21 cellular contexts compared by ENCODE assay signal in the genomic region with DNA sequence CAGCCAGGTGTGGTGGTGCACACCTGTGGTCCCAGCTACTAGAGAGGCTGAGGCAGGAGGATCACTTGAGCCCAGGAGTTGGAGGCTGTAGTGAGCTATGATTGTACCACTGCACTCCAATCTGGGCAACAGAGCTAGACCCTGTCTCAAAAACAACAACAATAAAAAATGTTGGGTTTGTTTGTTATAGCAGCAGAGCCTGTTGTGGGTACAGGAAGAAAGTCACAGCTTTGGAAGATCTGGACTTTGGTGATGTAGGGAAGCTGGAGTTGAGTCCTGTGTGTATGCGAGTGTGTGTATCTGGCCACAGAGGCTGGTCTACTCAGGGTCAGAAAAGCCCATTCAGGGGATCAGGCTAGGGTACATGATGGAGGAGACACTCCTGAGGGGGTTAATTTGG. TPM values are rescaled to one million over a fixed set of nuclear protein-coding genes. Genes with fewer than 3 reads are reported as not detected.
A peak's percentile ranks its signal among the peaks of the same experiment; 100 is the strongest.
DNase-seq lines count a peak whose midpoint lies in the region; ATAC-seq, FAIRE-seq and TF ChIP-seq lines count a peak whose summit lies in the region.
"Had no signal": no experiment of that assay in that cellular context is flagged by ENCODE, and none has a peak within 500 bp of the region (broad histone marks: within the 10 kb centered on the region; RNA-seq: fewer than 3 reads in every experiment).

No MANE protein-coding gene starts in this region.

- H2AFZ ChIP-seq in HepG2 (ENCODE audit: low read length) (no peak overlapping the region), K562 (ENCODE audit: low read depth, low read length) (no peak overlapping the region)

- H3K9me3 ChIP-seq in HepG2 (ENCODE audit: low read length) (no peaks in the 10 kb centered on the region), right lobe of liver (no peaks in the 10 kb centered on the region), K562 (replicated peaks; ENCODE audit: control insufficient read depth, insufficient read depth, low read depth, low read length) (no peaks in the 10 kb centered on the region), testis (no peaks in the 10 kb centered on the region)
- H3K9me3 ChIP-seq: A549, Caco-2 had no signal

- intact Hi-C loops in HepG2 (cut with micrococcal nuclease; ENCODE audit: unreplicated experiment): no loop called here
- intact Hi-C loops in right lobe of liver (cut with DNase I): no loop called here
- intact Hi-C loops in K562 (cut with micrococcal nuclease): no loop called here
- intact Hi-C loops in testis (cut with DNase I; ENCODE audit: low total_unique reads): no loop called here

- H3K9me1 ChIP-seq in K562 (ENCODE audit: control insufficient read depth, insufficient read depth, low read length): no peaks in the 10 kb centered on the region

- H3K4me1 ChIP-seq in HepG2 (ENCODE audit: insufficient read depth, low read length) (peaks cover 35% of the 10 kb centered on the region), right lobe of liver (no peaks in the 10 kb centered on the region), K562 (replicated peaks in 1 of 2; ENCODE audit: control insufficient read depth in 2 of 2, insufficient read depth in 2 of 2, low read length in 2 of 2) (peaks cover 0 to 8% of the 10 kb centered on the region in 2 experiments; a peak in 2 of 5 replicates), testis (no peaks in the 10 kb centered on the region)
- H3K4me1 ChIP-seq: A549, Caco-2 had no signal

- H3K9ac ChIP-seq in HepG2 (ENCODE audit: insufficient read depth, low read depth, low read length) (no peak overlapping the region), K562 (ENCODE audit: insufficient read depth in 1 of 2, low read depth in 2 of 2, low read length in 2 of 2) (no peak overlapping the region)

- TF ChIP-seq POLR2A in HepG2 (IDR thresholded peaks at IDR 0.05; ENCODE audit: insufficient read depth in 1 of 2, low read depth in 2 of 2, low read length in 2 of 2) (no peak), right lobe of liver (IDR thresholded peaks at IDR 0.05) (no peak), K562 (conservative IDR thresholded peaks at IDR 0.05) (no peak), testis (IDR thresholded peaks at IDR 0.05) (no peak)

- H3K4me3 ChIP-seq in HepG2 (replicated peaks in 1 of 3; ENCODE audit: insufficient read depth in 1 of 3, low read depth in 2 of 3, low read length in 3 of 3) (no peak overlapping the region), right lobe of liver (no peak overlapping the region), K562 (no peak overlapping the region), testis (no peak overlapping the region)
- H3K4me3 ChIP-seq: A549 had no signal

- H3K4me2 ChIP-seq in HepG2 (ENCODE audit: low read depth, low read length) (no peak overlapping the region), K562 (ENCODE audit: insufficient read depth, low read length) (no peak overlapping the region)
- H3K4me2 ChIP-seq: A549 had no signal

- CTCF ChIA-PET in HepG2 (lab: Yijun Ruan, JAX; ENCODE audit: low intra/inter-chr PET ratio, low total read pairs): no interaction called here
- CTCF ChIA-PET in K562 (lab: Yijun Ruan, JAX; ENCODE audit: low intra/inter-chr PET ratio): interaction anchor here (0.6 kb wide), 1 partner anchor 556 kb away, joined by 3 read pairs; no protein-coding TSS in a partner anchor

- BruUV-seq in HepG2 (replicated peaks; lab: Mats Ljungman, UMichigan): no TSS peak
- BruUV-seq in K562 (replicated peaks; lab: Mats Ljungman, UMichigan): no TSS peak

- no peak overlapping the region for H3K27ac ChIP-seq in HepG2 (ENCODE audit: extremely low read length, insufficient read depth, low read length)
- H3K27ac ChIP-seq in right lobe of liver: no peak overlapping the region
- no peak overlapping the region for H3K27ac ChIP-seq in K562 (ENCODE audit: extremely low read depth, low read depth, low read length)
- H3K27ac ChIP-seq in testis: no peak overlapping the region
- H3K27ac ChIP-seq: 22Rv1, A549, C4-2B had no signal

- POLR2A ChIA-PET in HepG2 (lab: Yijun Ruan, JAX): no interaction called here
- POLR2A ChIA-PET in K562 (lab: Yijun Ruan, JAX): no interaction called here

- H4K20me1 ChIP-seq in HepG2 (ENCODE audit: insufficient read depth, low read length) (no peaks in the 10 kb centered on the region), K562 (replicated peaks; ENCODE audit: control insufficient read depth, insufficient read depth, low read length) (no peaks in the 10 kb centered on the region)

- TF ChIP-seq CTCF in HepG2 (CRISPR knock-in tag; IDR thresholded peaks at IDR 0.05): no peak
- TF ChIP-seq CTCF in right lobe of liver (IDR thresholded peaks at IDR 0.05): no peak
- TF ChIP-seq CTCF in GM13976 (IDR thresholded peaks at IDR 0.05; ENCODE audit: borderline replicate concordance, control extremely low read depth, extremely low read depth, insufficient read depth, missing control alignments): no peak
- no peak for TF ChIP-seq CTCF in K562 (IDR thresholded peaks at IDR 0.05 in 2 of 3, conservative IDR thresholded peaks at IDR 0.05 in 1 of 3; ENCODE audit: insufficient read depth in 2 of 3, low read depth in 1 of 3, low read length in 3 of 3)
- TF ChIP-seq CTCF in testis (IDR thresholded peaks at IDR 0.05): no peak

- TF ChIP-seq EP300 in HepG2 (IDR thresholded peaks at IDR 0.05; ENCODE audit: low read depth in 2 of 2, low read length in 2 of 2) (no peak), HepG2 (CRISPR knock-in tag; IDR thresholded peaks at IDR 0.05; ENCODE audit: borderline replicate concordance) (no peak), K562 (IDR thresholded peaks at IDR 0.05; ENCODE audit: low read length) (no peak)

- in situ Hi-C loops in HepG2 (cut with HindIII; ENCODE audit: extremely low pct_ligation_motif_present, low pct_unique_long_range_greater_than_20kb): no loop called here
- in situ Hi-C loops in GM13976 (cut with MboI; ENCODE audit: low sequenced_read_pairs, unreplicated experiment): no loop called here
- in situ Hi-C loops in K562 (cut with MboI): no loop called here

- WGBS in HepG2 (ENCODE audit: low lambda C conversion rate): 94% methylated on average over 1 of the region's 1 CpG
- WGBS in right lobe of liver (ENCODE audit: insufficient coverage, low coverage, low lambda C conversion rate, missing lambda C conversion rate): no CpG with 5 or more reads among the region's 1 CpG
- 17% methylated on average over 1 of the region's 1 CpG for WGBS in K562 (ENCODE audit: insufficient coverage, low coverage, missing lambda C conversion rate)
- 93 to 100% methylated on average over 1 of the region's 1 CpG for WGBS in testis, 2 donors

- no peak for DNase-seq in HepG2 (ENCODE audit: low spot score)
- no peak for DNase-seq in right lobe of liver
- peak; percentile 6 for DNase-seq in GM13976 (ENCODE audit: low spot score)
- DNase-seq in K562 (ENCODE audit: extremely low read depth in 1 of 4, low spot score in 3 of 4): no peak
- no peak for DNase-seq in SHP77 treated with DMSO at 0.1 percent for 48 hours (lab: John Stamatoyannopoulos, UW)
- no peak for DNase-seq in testis
- DNase-seq: AML-193; Caco-2; Calu3; CD4-positive, alpha-beta T cell; CD8-positive, alpha-beta T cell; DMS79 treated with DMSO at 0.1 percent for 48 hours; GF-D8 had no signal

- FAIRE-seq in HepG2 (lab: Jason Lieb, UNC): no peak
- FAIRE-seq in K562 (lab: Jason Lieb, UNC): no peak
- FAIRE-seq: A549, D721Med, G401.6, GM18507, GM19239 had no signal

- H3K27me3 ChIP-seq in HepG2 (ENCODE audit: control insufficient read depth in 1 of 2, insufficient read depth in 2 of 2, low read length in 2 of 2) (peaks cover 2 to 5% of the 10 kb centered on the region in 2 experiments; a peak in 1 of 5 replicates), right lobe of liver (no peaks in the 10 kb centered on the region), K562 (ENCODE audit: control insufficient read depth in 2 of 2, insufficient read depth in 2 of 2, low read length in 2 of 2) (peaks cover 0 to 17% of the 10 kb centered on the region in 2 experiments; a peak in 2 of 5 replicates), testis (no peaks in the 10 kb centered on the region)

- H3K36me3 ChIP-seq in HepG2 (replicated peaks in 1 of 2; ENCODE audit: control insufficient read depth in 1 of 2, insufficient read depth in 2 of 2, low read length in 2 of 2) (no peaks in the 10 kb centered on the region), right lobe of liver (no peaks in the 10 kb centered on the region), K562 (ENCODE audit: control insufficient read depth, insufficient read depth, low read length) (no peaks in the 10 kb centered on the region), testis (ENCODE audit: low read depth, missing control alignments) (no peaks in the 10 kb centered on the region)

- no peak for ATAC-seq in HepG2
- no peak for ATAC-seq in right lobe of liver
- ATAC-seq in K562: no peak
- ATAC-seq: CD8-positive, alpha-beta T cell had no signal

- no peaks in the 10 kb centered on the region for H3K79me2 ChIP-seq in HepG2 (ENCODE audit: insufficient read depth, low read length)
- H3K79me2 ChIP-seq in K562 (ENCODE audit: control insufficient read depth, insufficient read depth, low read length): no peaks in the 10 kb centered on the region

- no peak for TF ChIP-seq RAD21 in HepG2 (CRISPR knock-in tag; IDR thresholded peaks at IDR 0.05)
- no peak for TF ChIP-seq RAD21 in K562 (CRISPR knock-in tag; conservative IDR thresholded peaks at IDR 0.05 in 1 of 2, IDR thresholded peaks at IDR 0.05 in 1 of 2)

RNA-seq across cellular contexts. Expression of gene GRID2IP, which starts 3.9 kb away (rescaled TPM):
- not detected in 2 replicates for total RNA-seq in HepG2 (2016; rRNA removed; fragmentation: Illumina TruSeq; extraction: Trizol)
- total RNA-seq in HepG2 (2016; cell fraction: cytosol; rRNA removed; fragmentation: Illumina TruSeq; extraction: Trizol; ENCODE audit: low read depth): not detected in 2 replicates
- total RNA-seq in HepG2 (2016; cell fraction: insoluble cytoplasmic fraction; rRNA removed; fragmentation: Illumina TruSeq; extraction: Trizol): 0.04 TPM in 1 of 2 replicates, not detected in the other
- total RNA-seq in HepG2 (2016; cell fraction: membrane; rRNA removed; fragmentation: Illumina TruSeq; extraction: Trizol): not detected in 2 replicates
- total RNA-seq in HepG2 (2016; cell fraction: nucleus; rRNA removed; fragmentation: Illumina TruSeq; extraction: Trizol): not detected in 2 replicates
- polyA plus RNA-seq in HepG2 (2011; rRNA removed): 0.03 TPM in 1 of 2 replicates, not detected in the other
- polyA plus RNA-seq in HepG2 (2011; cell fraction: cytosol; rRNA removed): 0.01 TPM in 1 of 2 replicates, not detected in the other
- polyA plus RNA-seq in HepG2 (2011; cell fraction: nucleus; rRNA removed): 0.27 and 0.42 TPM in 2 replicates
- not detected in 2 replicates for polyA plus RNA-seq in HepG2 (2012)
- polyA plus RNA-seq in HepG2 (2016; cell fraction: cytosol; fragmentation: Illumina TruSeq; extraction: Trizol; ENCODE audit: low read depth): not detected in 2 replicates
- polyA plus RNA-seq in HepG2 (2016; cell fraction: insoluble cytoplasmic fraction; fragmentation: Illumina TruSeq; extraction: Trizol; ENCODE audit: low read depth): not detected in 2 replicates
- polyA plus RNA-seq in HepG2 (2016; cell fraction: membrane; fragmentation: Illumina TruSeq; extraction: Trizol; ENCODE audit: low read depth): not detected in 2 replicates
- polyA plus RNA-seq in HepG2 (2016; cell fraction: nucleus; fragmentation: Illumina TruSeq; extraction: Trizol; ENCODE audit: insufficient read depth, low read depth): not detected in 2 replicates
- 0.20 TPM in 1 of 2 replicates, not detected in the other for polyA minus RNA-seq in HepG2 (2011; rRNA and poly(A)+ RNA removed; ENCODE audit: low replicate concordance)
- not detected in 2 replicates for polyA minus RNA-seq in HepG2 (2011; cell fraction: cytosol; rRNA and poly(A)+ RNA removed)
- 0.13 and 0.25 TPM in 2 replicates for polyA minus RNA-seq in HepG2 (2011; cell fraction: nucleus; rRNA and poly(A)+ RNA removed)
- under 1 TPM in 2 of 6 experiments, not detected in 4; 0.05 to 0.07 TPM for total RNA-seq in right lobe of liver
- total RNA-seq in K562 (2011; cell fraction: chromatin; rRNA removed; ENCODE audit: low replicate concordance): 0.09 TPM in 1 of 2 replicates, not detected in the other
- not detected in 2 replicates for total RNA-seq in K562 (2011; cell fraction: nucleolus; rRNA removed)
- not detected in 2 replicates for total RNA-seq in K562 (2011; cell fraction: nucleoplasm; rRNA removed)
- not detected in 2 replicates for total RNA-seq in K562 (2014; rRNA removed)
- total RNA-seq in K562 (2014; rRNA removed; fragmentation: Illumina TruSeq; extraction: Trizol): not detected in 2 replicates
- total RNA-seq in K562 (2015; rRNA removed; fragmentation: Illumina TruSeq; extraction: Trizol): not detected in 2 replicates
- total RNA-seq in K562 (2021): not detected in 2 replicates
- polyA plus RNA-seq in K562 (2011; rRNA removed): not detected in 2 replicates
- not detected in 2 replicates for polyA plus RNA-seq in K562 (2011; cell fraction: cytosol; rRNA removed)
- not detected in 2 replicates for polyA plus RNA-seq in K562 (2011; cell fraction: nucleus; rRNA removed)
- polyA plus RNA-seq in K562 (2012): not detected in 2 replicates
- not detected in 2 replicates for polyA plus RNA-seq in K562 (2014; fragmentation: Illumina TruSeq; extraction: Trizol)
- not detected for polyA plus RNA-seq in K562 (2014; fragmentation: Nextera tagmentation; extraction: Ambion mirVana)
- not detected in 2 replicates for polyA plus RNA-seq in K562 (2014; rRNA removed)
- not detected in 2 replicates for polyA minus RNA-seq in K562 (2011; rRNA and poly(A)+ RNA removed)
- not detected in 2 replicates for polyA minus RNA-seq in K562 (2011; cell fraction: cytosol; rRNA and poly(A)+ RNA removed)
- not detected in 2 replicates for polyA minus RNA-seq in K562 (2011; cell fraction: nucleus; rRNA and poly(A)+ RNA removed)
- 1 to 10 TPM; 1.1 to 1.9 TPM for total RNA-seq in testis
- 0.34 TPM for polyA plus RNA-seq in testis (ENCODE audit: insufficient read depth, low read depth, low replicate concordance)
- polyA plus RNA-seq: A549, BJ had no signal

RNA-seq across cellular contexts. Expression of gene ZDHHC4, which starts 29.9 kb away (rescaled TPM):
- total RNA-seq in HepG2 (2016; rRNA removed; fragmentation: Illumina TruSeq; extraction: Trizol): 65.4 and 83.2 TPM in 2 replicates
- 226 and 246 TPM in 2 replicates for total RNA-seq in HepG2 (2016; cell fraction: cytosol; rRNA removed; fragmentation: Illumina TruSeq; extraction: Trizol; ENCODE audit: low read depth)
- 68.5 and 81.1 TPM in 2 replicates for total RNA-seq in HepG2 (2016; cell fraction: insoluble cytoplasmic fraction; rRNA removed; fragmentation: Illumina TruSeq; extraction: Trizol)
- total RNA-seq in HepG2 (2016; cell fraction: membrane; rRNA removed; fragmentation: Illumina TruSeq; extraction: Trizol): 224 and 257 TPM in 2 replicates
- total RNA-seq in HepG2 (2016; cell fraction: nucleus; rRNA removed; fragmentation: Illumina TruSeq; extraction: Trizol): 64.6 and 66.3 TPM in 2 replicates
- 164 and 188 TPM in 2 replicates for polyA plus RNA-seq in HepG2 (2011; rRNA removed)
- 211 and 259 TPM in 2 replicates for polyA plus RNA-seq in HepG2 (2011; cell fraction: cytosol; rRNA removed)
- 123 and 147 TPM in 2 replicates for polyA plus RNA-seq in HepG2 (2011; cell fraction: nucleus; rRNA removed)
- polyA plus RNA-seq in HepG2 (2012): 113 and 117 TPM in 2 replicates
- 267 and 344 TPM in 2 replicates for polyA plus RNA-seq in HepG2 (2016; cell fraction: cytosol; fragmentation: Illumina TruSeq; extraction: Trizol; ENCODE audit: low read depth)
- polyA plus RNA-seq in HepG2 (2016; cell fraction: insoluble cytoplasmic fraction; fragmentation: Illumina TruSeq; extraction: Trizol; ENCODE audit: low read depth): 67.4 and 79.0 TPM in 2 replicates
- 232 and 277 TPM in 2 replicates for polyA plus RNA-seq in HepG2 (2016; cell fraction: membrane; fragmentation: Illumina TruSeq; extraction: Trizol; ENCODE audit: low read depth)
- 95.8 and 95.9 TPM in 2 replicates for polyA plus RNA-seq in HepG2 (2016; cell fraction: nucleus; fragmentation: Illumina TruSeq; extraction: Trizol; ENCODE audit: insufficient read depth, low read depth)
- 201 and 369 TPM in 2 replicates for polyA minus RNA-seq in HepG2 (2011; rRNA and poly(A)+ RNA removed; ENCODE audit: low replicate concordance)
- polyA minus RNA-seq in HepG2 (2011; cell fraction: cytosol; rRNA and poly(A)+ RNA removed): 60.4 and 76.0 TPM in 2 replicates
- 68.5 and 88.6 TPM in 2 replicates for polyA minus RNA-seq in HepG2 (2011; cell fraction: nucleus; rRNA and poly(A)+ RNA removed)
- total RNA-seq in right lobe of liver: 10 to 100 TPM; 27.9 to 48.5 (median 36.9) TPM
- 108 and 190 TPM in 2 replicates for total RNA-seq in K562 (2011; cell fraction: chromatin; rRNA removed; ENCODE audit: low replicate concordance)
- 140 and 154 TPM in 2 replicates for total RNA-seq in K562 (2011; cell fraction: nucleolus; rRNA removed)
- total RNA-seq in K562 (2011; cell fraction: nucleoplasm; rRNA removed): 158 and 180 TPM in 2 replicates
- total RNA-seq in K562 (2014; rRNA removed): 33.4 and 44.9 TPM in 2 replicates
- 58.3 and 59.1 TPM in 2 replicates for total RNA-seq in K562 (2014; rRNA removed; fragmentation: Illumina TruSeq; extraction: Trizol)
- total RNA-seq in K562 (2015; rRNA removed; fragmentation: Illumina TruSeq; extraction: Trizol): 53.5 and 53.8 TPM in 2 replicates
- total RNA-seq in K562 (2021): 54.1 and 58.7 TPM in 2 replicates
- polyA plus RNA-seq in K562 (2011; rRNA removed): 106 and 124 TPM in 2 replicates
- 175 and 252 TPM in 2 replicates for polyA plus RNA-seq in K562 (2011; cell fraction: cytosol; rRNA removed)
- 125 and 165 TPM in 2 replicates for polyA plus RNA-seq in K562 (2011; cell fraction: nucleus; rRNA removed)
- 55.6 and 112 TPM in 2 replicates for polyA plus RNA-seq in K562 (2012)
- 64.3 and 71.1 TPM in 2 replicates for polyA plus RNA-seq in K562 (2014; fragmentation: Illumina TruSeq; extraction: Trizol)
- 10 to 100 TPM; 58.9 to 77.0 TPM for polyA plus RNA-seq in K562 (2014; fragmentation: Nextera tagmentation; extraction: Ambion mirVana)
- polyA plus RNA-seq in K562 (2014; rRNA removed): 52.5 and 60.4 TPM in 2 replicates
- 185 and 193 TPM in 2 replicates for polyA minus RNA-seq in K562 (2011; rRNA and poly(A)+ RNA removed)
- polyA minus RNA-seq in K562 (2011; cell fraction: cytosol; rRNA and poly(A)+ RNA removed): 41.9 and 55.5 TPM in 2 replicates
- 36.5 and 65.0 TPM in 2 replicates for polyA minus RNA-seq in K562 (2011; cell fraction: nucleus; rRNA and poly(A)+ RNA removed)
- 10 to 100 TPM; 59.4 to 75.8 TPM for total RNA-seq in testis
- 77.7 TPM for polyA plus RNA-seq in testis (ENCODE audit: insufficient read depth, low read depth, low replicate concordance)

RNA-seq across cellular contexts. Expression of gene INTS15, which starts 42.4 kb away (rescaled TPM):
- 8.7 and 16.3 TPM in 2 replicates for total RNA-seq in HepG2 (2016; rRNA removed; fragmentation: Illumina TruSeq; extraction: Trizol)
- total RNA-seq in HepG2 (2016; cell fraction: cytosol; rRNA removed; fragmentation: Illumina TruSeq; extraction: Trizol; ENCODE audit: low read depth): 6.0 and 7.2 TPM in 2 replicates
- 9.9 and 14.0 TPM in 2 replicates for total RNA-seq in HepG2 (2016; cell fraction: insoluble cytoplasmic fraction; rRNA removed; fragmentation: Illumina TruSeq; extraction: Trizol)
- total RNA-seq in HepG2 (2016; cell fraction: membrane; rRNA removed; fragmentation: Illumina TruSeq; extraction: Trizol): 11.2 and 14.4 TPM in 2 replicates
- total RNA-seq in HepG2 (2016; cell fraction: nucleus; rRNA removed; fragmentation: Illumina TruSeq; extraction: Trizol): 11.9 and 12.9 TPM in 2 replicates
- polyA plus RNA-seq in HepG2 (2011; rRNA removed): 23.3 and 25.7 TPM in 2 replicates
- polyA plus RNA-seq in HepG2 (2011; cell fraction: cytosol; rRNA removed): 20.5 and 21.6 TPM in 2 replicates
- polyA plus RNA-seq in HepG2 (2011; cell fraction: nucleus; rRNA removed): 35.7 and 36.4 TPM in 2 replicates
- 15.0 and 22.4 TPM in 2 replicates for polyA plus RNA-seq in HepG2 (2012)
- polyA plus RNA-seq in HepG2 (2016; cell fraction: cytosol; fragmentation: Illumina TruSeq; extraction: Trizol; ENCODE audit: low read depth): 8.3 and 10.5 TPM in 2 replicates
- 14.6 and 18.9 TPM in 2 replicates for polyA plus RNA-seq in HepG2 (2016; cell fraction: insoluble cytoplasmic fraction; fragmentation: Illumina TruSeq; extraction: Trizol; ENCODE audit: low read depth)
- polyA plus RNA-seq in HepG2 (2016; cell fraction: membrane; fragmentation: Illumina TruSeq; extraction: Trizol; ENCODE audit: low read depth): 17.1 and 18.2 TPM in 2 replicates
- polyA plus RNA-seq in HepG2 (2016; cell fraction: nucleus; fragmentation: Illumina TruSeq; extraction: Trizol; ENCODE audit: insufficient read depth, low read depth): 25.3 and 31.3 TPM in 2 replicates
- 22.2 and 22.4 TPM in 2 replicates for polyA minus RNA-seq in HepG2 (2011; rRNA and poly(A)+ RNA removed; ENCODE audit: low replicate concordance)
- polyA minus RNA-seq in HepG2 (2011; cell fraction: cytosol; rRNA and poly(A)+ RNA removed): 9.6 and 10.0 TPM in 2 replicates
- polyA minus RNA-seq in HepG2 (2011; cell fraction: nucleus; rRNA and poly(A)+ RNA removed): 11.3 and 12.3 TPM in 2 replicates
- total RNA-seq in right lobe of liver: 10 to 100 TPM; 10.2 to 16.6 (median 14.0) TPM
- 27.7 and 71.3 TPM in 2 replicates for total RNA-seq in K562 (2011; cell fraction: chromatin; rRNA removed; ENCODE audit: low replicate concordance)
- total RNA-seq in K562 (2011; cell fraction: nucleolus; rRNA removed): 41.2 and 44.5 TPM in 2 replicates
- 27.3 and 28.3 TPM in 2 replicates for total RNA-seq in K562 (2011; cell fraction: nucleoplasm; rRNA removed)
- 12.6 and 21.2 TPM in 2 replicates for total RNA-seq in K562 (2014; rRNA removed)
- 8.3 and 8.4 TPM in 2 replicates for total RNA-seq in K562 (2014; rRNA removed; fragmentation: Illumina TruSeq; extraction: Trizol)
- total RNA-seq in K562 (2015; rRNA removed; fragmentation: Illumina TruSeq; extraction: Trizol): 10.3 and 10.9 TPM in 2 replicates
- total RNA-seq in K562 (2021): 23.5 and 24.6 TPM in 2 replicates
- polyA plus RNA-seq in K562 (2011; rRNA removed): 11.6 and 17.2 TPM in 2 replicates
- polyA plus RNA-seq in K562 (2011; cell fraction: cytosol; rRNA removed): 17.0 and 23.4 TPM in 2 replicates
- polyA plus RNA-seq in K562 (2011; cell fraction: nucleus; rRNA removed): 20.9 and 27.8 TPM in 2 replicates
- 21.6 and 35.8 TPM in 2 replicates for polyA plus RNA-seq in K562 (2012)
- polyA plus RNA-seq in K562 (2014; fragmentation: Illumina TruSeq; extraction: Trizol): 26.4 and 28.9 TPM in 2 replicates
- polyA plus RNA-seq in K562 (2014; fragmentation: Nextera tagmentation; extraction: Ambion mirVana): under 1 TPM; 0.52 to 0.57 TPM
- polyA plus RNA-seq in K562 (2014; rRNA removed): 16.8 and 17.9 TPM in 2 replicates
- 7.0 and 7.2 TPM in 2 replicates for polyA minus RNA-seq in K562 (2011; rRNA and poly(A)+ RNA removed)
- polyA minus RNA-seq in K562 (2011; cell fraction: cytosol; rRNA and poly(A)+ RNA removed): 8.8 and 11.4 TPM in 2 replicates
- 8.8 and 8.9 TPM in 2 replicates for polyA minus RNA-seq in K562 (2011; cell fraction: nucleus; rRNA and poly(A)+ RNA removed)
- total RNA-seq in testis: 10 to 100 TPM; 31.5 to 41.5 TPM
- polyA plus RNA-seq in testis (ENCODE audit: insufficient read depth, low read depth, low replicate concordance): 23.6 TPM

Comparison
In these comparisons a context has a peak if more than half of its experiments do, and no peak if none do; other contexts are left out.
1. Of the 241 proteins assayed by ChIP-seq in both HepG2 and K562: peak only in HepG2: none; only in K562: none; in both: ZNF12; in neither: 240.